ENCODE assay signal across 13 cellular contexts in genomic region chr7:81094952-81095351, GRCh38.
"Had no signal": no experiment of that assay in that cellular context is flagged by ENCODE, and none has a peak within 500 bp of the region (broad histone marks: within the 10 kb centered on the region; RNA-seq: fewer than 3 reads in every experiment).

No MANE protein-coding gene starts in this region.

- H3K4me1 ChIP-seq: body of pancreas, thyroid gland had no signal

- ATAC-seq: activated CD8-positive, alpha-beta T cell treated with anti-CD3 and anti-CD28 coated beads for 36 hours; body of pancreas; left cardiac atrium; natural killer cell treated with Interleukin-12 subunit alpha and Interleukin-12 subunit beta and Interleukin-15 and Interleukin-18, amount 100 ng/mL, for 72 hours had no signal

- H3K36me3 ChIP-seq: thyroid gland had no signal

- H3K9me3 ChIP-seq: body of pancreas, thyroid gland had no signal

- DNase-seq: activated CD4-positive, alpha-beta T cell treated with anti-CD3 and anti-CD28 coated beads, Interleukin-2, amount 10 ng/mL, durations not matched to agents 24 days and 14 days; activated CD8-positive, alpha-beta T cell treated with anti-CD3 and anti-CD28 coated beads for 36 hours; activated naive CD4-positive, alpha-beta T cell treated with Interleukin-2 at 50 U/mL for 16 hours; activated naive CD8-positive, alpha-beta T cell treated with anti-CD3 and anti-CD28 coated beads, Interleukin-2, amount 10 ng/mL, durations not matched to agents 7 days and 5 days; activated T-cell treated with anti-CD3 and anti-CD28 coated beads, Interleukin-2, amount 50 U/mL, for 24 hours; body of pancreas; caudate nucleus; left cardiac atrium; mesendoderm; stimulated activated CD4-positive, alpha-beta T cell treated with anti-CD3 and anti-CD28 coated beads, Interleukin-2, amount 100 ng/mL, for 24 hours; stimulated activated naive CD4-positive, alpha-beta T cell treated with Interleukin-2 at 50 U/mL for 16 hours; thyroid gland had no signal

- H3K27me3 ChIP-seq: body of pancreas, thyroid gland had no signal

- H3K4me3 ChIP-seq: body of pancreas, thyroid gland had no signal

- H3K27ac ChIP-seq: body of pancreas, thyroid gland had no signal
